1 cellular context compared by ENCODE assay signal in genomic region chr6:13924146-13924948, GRCh38.
A peak's percentile ranks its signal among the peaks of the same experiment; 100 is the strongest.
TF ChIP-seq lines count a peak whose summit lies in the region.

No MANE protein-coding gene starts in this region.

TF ChIP-seq in HEK293, 187 proteins besides CTCF, POLR2A, EP300 and RAD21 (continued from another document):
- TF ChIP-seq, protein P1, sequence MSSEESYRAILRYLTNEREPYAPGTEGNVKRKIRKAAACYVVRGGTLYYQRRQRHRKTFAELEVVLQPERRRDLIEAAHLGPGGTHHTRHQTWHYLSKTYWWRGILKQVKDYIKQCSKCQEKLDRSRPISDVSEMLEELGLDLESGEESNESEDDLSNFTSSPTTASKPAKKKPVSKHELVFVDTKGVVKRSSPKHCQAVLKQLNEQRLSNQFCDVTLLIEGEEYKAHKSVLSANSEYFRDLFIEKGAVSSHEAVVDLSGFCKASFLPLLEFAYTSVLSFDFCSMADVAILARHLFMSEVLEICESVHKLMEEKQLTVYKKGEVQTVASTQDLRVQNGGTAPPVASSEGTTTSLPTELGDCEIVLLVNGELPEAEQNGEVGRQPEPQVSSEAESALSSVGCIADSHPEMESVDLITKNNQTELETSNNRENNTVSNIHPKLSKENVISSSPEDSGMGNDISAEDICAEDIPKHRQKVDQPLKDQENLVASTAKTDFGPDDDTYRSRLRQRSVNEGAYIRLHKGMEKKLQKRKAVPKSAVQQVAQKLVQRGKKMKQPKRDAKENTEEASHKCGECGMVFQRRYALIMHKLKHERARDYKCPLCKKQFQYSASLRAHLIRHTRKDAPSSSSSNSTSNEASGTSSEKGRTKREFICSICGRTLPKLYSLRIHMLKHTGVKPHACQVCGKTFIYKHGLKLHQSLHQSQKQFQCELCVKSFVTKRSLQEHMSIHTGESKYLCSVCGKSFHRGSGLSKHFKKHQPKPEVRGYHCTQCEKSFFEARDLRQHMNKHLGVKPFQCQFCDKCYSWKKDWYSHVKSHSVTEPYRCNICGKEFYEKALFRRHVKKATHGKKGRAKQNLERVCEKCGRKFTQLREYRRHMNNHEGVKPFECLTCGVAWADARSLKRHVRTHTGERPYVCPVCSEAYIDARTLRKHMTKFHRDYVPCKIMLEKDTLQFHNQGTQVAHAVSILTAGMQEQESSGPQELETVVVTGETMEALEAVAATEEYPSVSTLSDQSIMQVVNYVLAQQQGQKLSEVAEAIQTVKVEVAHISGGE (tag by site-specific recombination; conservative IDR thresholded peaks at IDR 0.05; ENCODE audit: low read depth): 0 out of 2 replicates have a peak, but pooled peaks have one; percentile 8
- TF ChIP-seq, protein P2, sequence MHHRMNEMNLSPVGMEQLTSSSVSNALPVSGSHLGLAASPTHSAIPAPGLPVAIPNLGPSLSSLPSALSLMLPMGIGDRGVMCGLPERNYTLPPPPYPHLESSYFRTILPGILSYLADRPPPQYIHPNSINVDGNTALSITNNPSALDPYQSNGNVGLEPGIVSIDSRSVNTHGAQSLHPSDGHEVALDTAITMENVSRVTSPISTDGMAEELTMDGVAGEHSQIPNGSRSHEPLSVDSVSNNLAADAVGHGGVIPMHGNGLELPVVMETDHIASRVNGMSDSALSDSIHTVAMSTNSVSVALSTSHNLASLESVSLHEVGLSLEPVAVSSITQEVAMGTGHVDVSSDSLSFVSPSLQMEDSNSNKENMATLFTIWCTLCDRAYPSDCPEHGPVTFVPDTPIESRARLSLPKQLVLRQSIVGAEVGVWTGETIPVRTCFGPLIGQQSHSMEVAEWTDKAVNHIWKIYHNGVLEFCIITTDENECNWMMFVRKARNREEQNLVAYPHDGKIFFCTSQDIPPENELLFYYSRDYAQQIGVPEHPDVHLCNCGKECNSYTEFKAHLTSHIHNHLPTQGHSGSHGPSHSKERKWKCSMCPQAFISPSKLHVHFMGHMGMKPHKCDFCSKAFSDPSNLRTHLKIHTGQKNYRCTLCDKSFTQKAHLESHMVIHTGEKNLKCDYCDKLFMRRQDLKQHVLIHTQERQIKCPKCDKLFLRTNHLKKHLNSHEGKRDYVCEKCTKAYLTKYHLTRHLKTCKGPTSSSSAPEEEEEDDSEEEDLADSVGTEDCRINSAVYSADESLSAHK (tag by site-specific recombination; IDR thresholded peaks at IDR 0.05): 0 out of 2 replicates have a peak, but pooled peaks have one; percentile 41
- no peak for TF ChIP-seq ZNF155 (tag by site-specific recombination; IDR thresholded peaks at IDR 0.05)
- 0 out of 2 replicates have a peak, but pooled peaks have one; percentile 82 for TF ChIP-seq REPIN1 (tag by site-specific recombination; IDR thresholded peaks at IDR 0.05; ENCODE audit: low read depth)
- peak; percentile 65 for TF ChIP-seq FEZF1 (tag by site-specific recombination; IDR thresholded peaks at IDR 0.05)
- peak; percentile 61 for TF ChIP-seq ZFHX2 (tag by site-specific recombination; conservative IDR thresholded peaks at IDR 0.05)
- TF ChIP-seq, protein P3, sequence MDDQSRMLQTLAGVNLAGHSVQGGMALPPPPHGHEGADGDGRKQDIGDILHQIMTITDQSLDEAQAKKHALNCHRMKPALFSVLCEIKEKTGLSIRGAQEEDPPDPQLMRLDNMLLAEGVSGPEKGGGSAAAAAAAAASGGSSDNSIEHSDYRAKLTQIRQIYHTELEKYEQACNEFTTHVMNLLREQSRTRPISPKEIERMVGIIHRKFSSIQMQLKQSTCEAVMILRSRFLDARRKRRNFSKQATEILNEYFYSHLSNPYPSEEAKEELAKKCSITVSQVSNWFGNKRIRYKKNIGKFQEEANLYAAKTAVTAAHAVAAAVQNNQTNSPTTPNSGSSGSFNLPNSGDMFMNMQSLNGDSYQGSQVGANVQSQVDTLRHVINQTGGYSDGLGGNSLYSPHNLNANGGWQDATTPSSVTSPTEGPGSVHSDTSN (CRISPR knock-in tag; IDR thresholded peaks at IDR 0.05): no peak
- no peak for TF ChIP-seq ZNF24 (tag by site-specific recombination; IDR thresholded peaks at IDR 0.05)
- TF ChIP-seq ZXDB (tag by site-specific recombination; IDR thresholded peaks at IDR 0.05): peak; percentile 55
- TF ChIP-seq, protein P4, sequence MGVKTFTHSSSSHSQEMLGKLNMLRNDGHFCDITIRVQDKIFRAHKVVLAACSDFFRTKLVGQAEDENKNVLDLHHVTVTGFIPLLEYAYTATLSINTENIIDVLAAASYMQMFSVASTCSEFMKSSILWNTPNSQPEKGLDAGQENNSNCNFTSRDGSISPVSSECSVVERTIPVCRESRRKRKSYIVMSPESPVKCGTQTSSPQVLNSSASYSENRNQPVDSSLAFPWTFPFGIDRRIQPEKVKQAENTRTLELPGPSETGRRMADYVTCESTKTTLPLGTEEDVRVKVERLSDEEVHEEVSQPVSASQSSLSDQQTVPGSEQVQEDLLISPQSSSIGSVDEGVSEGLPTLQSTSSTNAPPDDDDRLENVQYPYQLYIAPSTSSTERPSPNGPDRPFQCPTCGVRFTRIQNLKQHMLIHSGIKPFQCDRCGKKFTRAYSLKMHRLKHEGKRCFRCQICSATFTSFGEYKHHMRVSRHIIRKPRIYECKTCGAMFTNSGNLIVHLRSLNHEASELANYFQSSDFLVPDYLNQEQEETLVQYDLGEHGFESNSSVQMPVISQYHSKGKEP (tag by site-specific recombination; IDR thresholded peaks at IDR 0.05): peak; percentile 95
- TF ChIP-seq, protein P5, sequence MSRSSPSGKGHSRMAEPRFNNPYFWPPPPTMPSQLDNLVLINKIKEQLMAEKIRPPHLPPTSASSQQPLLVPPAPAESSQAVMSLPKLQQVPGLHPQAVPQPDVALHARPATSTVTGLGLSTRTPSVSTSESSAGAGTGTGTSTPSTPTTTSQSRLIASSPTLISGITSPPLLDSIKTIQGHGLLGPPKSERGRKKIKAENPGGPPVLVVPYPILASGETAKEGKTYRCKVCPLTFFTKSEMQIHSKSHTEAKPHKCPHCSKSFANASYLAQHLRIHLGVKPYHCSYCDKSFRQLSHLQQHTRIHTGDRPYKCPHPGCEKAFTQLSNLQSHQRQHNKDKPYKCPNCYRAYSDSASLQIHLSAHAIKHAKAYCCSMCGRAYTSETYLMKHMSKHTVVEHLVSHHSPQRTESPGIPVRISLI (tag by site-specific recombination; IDR thresholded peaks at IDR 0.05): no peak
- no peak for TF ChIP-seq SETDB1 (IDR thresholded peaks at IDR 0.05; ENCODE audit: insufficient read length, low read length)
- TF ChIP-seq KLF7 (tag by site-specific recombination; IDR thresholded peaks at IDR 0.05; ENCODE audit: borderline replicate concordance): 0 out of 2 replicates have a peak, but pooled peaks have one; percentile 12
- no peak for TF ChIP-seq SALL2 (tag by site-specific recombination; IDR thresholded peaks at IDR 0.05; ENCODE audit: borderline replicate concordance)
- TF ChIP-seq WT1 (tag by site-specific recombination; IDR thresholded peaks at IDR 0.05): peak; percentile 52
- TF ChIP-seq TCF7L2 (IDR thresholded peaks at IDR 0.05; ENCODE audit: borderline replicate concordance, low read depth, low read length): no peak
- TF ChIP-seq ZEB2 (tag by site-specific recombination; IDR thresholded peaks at IDR 0.05): peak; percentile 79
- TF ChIP-seq ZNF792 (tag by site-specific recombination; IDR thresholded peaks at IDR 0.05): peak; percentile 34; the same call in 1 of the 2 replicates
- TF ChIP-seq SCRT2 (tag by site-specific recombination; IDR thresholded peaks at IDR 0.05): peak; percentile 100
- TF ChIP-seq ZNF843 (tag by site-specific recombination; IDR thresholded peaks at IDR 0.05): no peak
- TF ChIP-seq ZNF488 (tag by site-specific recombination; IDR thresholded peaks at IDR 0.05): no peak
- TF ChIP-seq MZF1 (tag by site-specific recombination; IDR thresholded peaks at IDR 0.05; ENCODE audit: borderline replicate concordance): peak; percentile 32
- TF ChIP-seq GLI2 (tag by site-specific recombination; IDR thresholded peaks at IDR 0.05; ENCODE audit: borderline replicate concordance, low read depth): no peak
- TF ChIP-seq ZNF292 (tag by site-specific recombination; IDR thresholded peaks at IDR 0.05; ENCODE audit: borderline replicate concordance, low read depth): no peak
- TF ChIP-seq ZNF214 (tag by site-specific recombination; IDR thresholded peaks at IDR 0.05; ENCODE audit: borderline replicate concordance): no peak
- no peak for TF ChIP-seq ZNF654 (tag by site-specific recombination; IDR thresholded peaks at IDR 0.05; ENCODE audit: low read depth)
- 0 out of 2 replicates have a peak, but pooled peaks have one; percentile 13 for TF ChIP-seq MYNN (tag by site-specific recombination; IDR thresholded peaks at IDR 0.05; ENCODE audit: borderline replicate concordance)
- no peak for TF ChIP-seq ZNF558 (tag by site-specific recombination; IDR thresholded peaks at IDR 0.05)
- no peak for TF ChIP-seq SP2 (tag by site-specific recombination; IDR thresholded peaks at IDR 0.05)
- TF ChIP-seq ZNF324 (tag by site-specific recombination; IDR thresholded peaks at IDR 0.05): 0 out of 2 replicates have a peak, but pooled peaks have one; percentile 34
- 0 out of 2 replicates have a peak, but pooled peaks have one; percentile 11 for TF ChIP-seq ZFP3 (tag by site-specific recombination; IDR thresholded peaks at IDR 0.05; ENCODE audit: low read depth)
- TF ChIP-seq ZSCAN16 (tag by site-specific recombination; IDR thresholded peaks at IDR 0.05): peak; percentile 64; the same call in 1 of the 2 replicates
- TF ChIP-seq ZNF404 (tag by site-specific recombination; IDR thresholded peaks at IDR 0.05): no peak
- TF ChIP-seq TRIM28 (IDR thresholded peaks at IDR 0.05; ENCODE audit: borderline replicate concordance, low read length): peak; percentile 85; the same call in 1 of the 2 replicates
- peak; percentile 73 for TF ChIP-seq ZNF366 (tag by site-specific recombination; conservative IDR thresholded peaks at IDR 0.05)
- TF ChIP-seq ZBTB48 (tag by site-specific recombination; IDR thresholded peaks at IDR 0.05): peak; percentile 91
- no peak for TF ChIP-seq ZNF621 (tag by site-specific recombination; IDR thresholded peaks at IDR 0.05)
